In the genomic region with DNA sequence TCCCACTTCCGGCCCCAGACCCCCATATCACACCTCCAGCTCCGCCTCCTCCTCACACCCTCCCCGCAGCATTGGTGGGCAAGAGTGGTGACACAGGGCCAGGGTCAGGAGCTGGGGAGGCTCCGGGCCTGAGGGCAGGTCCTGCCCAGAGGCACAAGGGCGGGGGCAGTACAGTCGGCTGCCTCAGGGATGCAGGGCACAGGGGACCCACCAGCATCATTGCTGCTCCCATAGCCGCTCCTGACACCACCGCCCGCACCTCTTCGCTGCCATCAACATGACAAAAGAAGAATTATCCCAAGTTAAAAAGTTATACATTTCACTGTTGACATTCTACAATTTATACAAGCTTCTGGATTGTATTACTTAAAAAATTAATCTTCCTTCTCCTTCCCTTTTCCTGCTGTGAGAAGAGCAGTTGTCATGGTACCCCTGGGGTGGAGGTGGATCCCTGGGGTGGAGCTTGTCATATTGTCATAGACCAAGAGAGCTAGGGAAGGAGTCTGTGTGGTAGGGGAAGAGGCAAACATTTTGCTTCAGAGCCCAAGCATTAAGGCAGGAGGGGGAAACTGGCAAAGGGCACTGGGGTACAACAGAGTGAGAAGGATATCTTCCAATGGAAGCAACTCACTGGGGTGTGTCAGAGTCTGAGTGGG, we compare ENCODE assay signal across 1 cellular context.
TF ChIP-seq lines count a peak whose summit lies in the region.

No MANE protein-coding gene starts in this region.

TF ChIP-seq in GM23338, 12 proteins besides CTCF, POLR2A, EP300 and RAD21 (continued from another document):
- TF ChIP-seq, protein P1, sequence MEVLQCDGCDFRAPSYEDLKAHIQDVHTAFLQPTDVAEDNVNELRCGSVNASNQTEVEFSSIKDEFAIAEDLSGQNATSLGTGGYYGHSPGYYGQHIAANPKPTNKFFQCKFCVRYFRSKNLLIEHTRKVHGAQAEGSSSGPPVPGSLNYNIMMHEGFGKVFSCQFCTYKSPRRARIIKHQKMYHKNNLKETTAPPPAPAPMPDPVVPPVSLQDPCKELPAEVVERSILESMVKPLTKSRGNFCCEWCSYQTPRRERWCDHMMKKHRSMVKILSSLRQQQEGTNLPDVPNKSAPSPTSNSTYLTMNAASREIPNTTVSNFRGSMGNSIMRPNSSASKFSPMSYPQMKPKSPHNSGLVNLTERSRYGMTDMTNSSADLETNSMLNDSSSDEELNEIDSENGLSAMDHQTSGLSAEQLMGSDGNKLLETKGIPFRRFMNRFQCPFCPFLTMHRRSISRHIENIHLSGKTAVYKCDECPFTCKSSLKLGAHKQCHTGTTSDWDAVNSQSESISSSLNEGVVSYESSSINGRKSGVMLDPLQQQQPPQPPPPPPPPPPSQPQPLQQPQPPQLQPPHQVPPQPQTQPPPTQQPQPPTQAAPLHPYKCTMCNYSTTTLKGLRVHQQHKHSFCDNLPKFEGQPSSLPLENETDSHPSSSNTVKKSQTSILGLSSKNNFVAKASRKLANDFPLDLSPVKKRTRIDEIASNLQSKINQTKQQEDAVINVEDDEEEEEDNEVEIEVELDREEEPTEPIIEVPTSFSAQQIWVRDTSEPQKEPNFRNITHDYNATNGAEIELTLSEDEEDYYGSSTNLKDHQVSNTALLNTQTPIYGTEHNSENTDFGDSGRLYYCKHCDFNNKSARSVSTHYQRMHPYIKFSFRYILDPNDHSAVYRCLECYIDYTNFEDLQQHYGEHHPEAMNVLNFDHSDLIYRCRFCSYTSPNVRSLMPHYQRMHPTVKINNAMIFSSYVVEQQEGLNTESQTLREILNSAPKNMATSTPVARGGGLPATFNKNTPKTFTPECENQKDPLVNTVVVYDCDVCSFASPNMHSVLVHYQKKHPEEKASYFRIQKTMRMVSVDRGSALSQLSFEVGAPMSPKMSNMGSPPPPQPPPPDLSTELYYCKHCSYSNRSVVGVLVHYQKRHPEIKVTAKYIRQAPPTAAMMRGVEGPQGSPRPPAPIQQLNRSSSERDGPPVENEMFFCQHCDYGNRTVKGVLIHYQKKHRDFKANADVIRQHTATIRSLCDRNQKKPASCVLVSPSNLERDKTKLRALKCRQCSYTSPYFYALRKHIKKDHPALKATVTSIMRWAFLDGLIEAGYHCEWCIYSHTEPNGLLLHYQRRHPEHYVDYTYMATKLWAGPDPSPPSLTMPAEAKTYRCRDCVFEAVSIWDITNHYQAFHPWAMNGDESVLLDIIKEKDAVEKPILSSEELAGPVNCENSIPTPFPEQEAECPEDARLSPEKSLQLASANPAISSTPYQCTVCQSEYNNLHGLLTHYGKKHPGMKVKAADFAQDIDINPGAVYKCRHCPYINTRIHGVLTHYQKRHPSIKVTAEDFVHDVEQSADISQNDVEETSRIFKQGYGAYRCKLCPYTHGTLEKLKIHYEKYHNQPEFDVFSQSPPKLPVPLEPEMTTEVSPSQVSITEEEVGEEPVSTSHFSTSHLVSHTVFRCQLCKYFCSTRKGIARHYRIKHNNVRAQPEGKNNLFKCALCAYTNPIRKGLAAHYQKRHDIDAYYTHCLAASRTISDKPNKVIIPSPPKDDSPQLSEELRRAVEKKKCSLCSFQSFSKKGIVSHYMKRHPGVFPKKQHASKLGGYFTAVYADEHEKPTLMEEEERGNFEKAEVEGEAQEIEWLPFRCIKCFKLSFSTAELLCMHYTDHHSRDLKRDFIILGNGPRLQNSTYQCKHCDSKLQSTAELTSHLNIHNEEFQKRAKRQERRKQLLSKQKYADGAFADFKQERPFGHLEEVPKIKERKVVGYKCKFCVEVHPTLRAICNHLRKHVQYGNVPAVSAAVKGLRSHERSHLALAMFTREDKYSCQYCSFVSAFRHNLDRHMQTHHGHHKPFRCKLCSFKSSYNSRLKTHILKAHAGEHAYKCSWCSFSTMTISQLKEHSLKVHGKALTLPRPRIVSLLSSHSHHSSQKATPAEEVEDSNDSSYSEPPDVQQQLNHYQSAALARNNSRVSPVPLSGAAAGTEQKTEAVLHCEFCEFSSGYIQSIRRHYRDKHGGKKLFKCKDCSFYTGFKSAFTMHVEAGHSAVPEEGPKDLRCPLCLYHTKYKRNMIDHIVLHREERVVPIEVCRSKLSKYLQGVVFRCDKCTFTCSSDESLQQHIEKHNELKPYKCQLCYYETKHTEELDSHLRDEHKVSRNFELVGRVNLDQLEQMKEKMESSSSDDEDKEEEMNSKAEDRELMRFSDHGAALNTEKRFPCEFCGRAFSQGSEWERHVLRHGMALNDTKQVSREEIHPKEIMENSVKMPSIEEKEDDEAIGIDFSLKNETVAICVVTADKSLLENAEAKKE (CRISPR knock-in tag; IDR thresholded peaks at IDR 0.05), result no peak
